ENCODE assay signal across 26 cellular contexts in the genomic region with DNA sequence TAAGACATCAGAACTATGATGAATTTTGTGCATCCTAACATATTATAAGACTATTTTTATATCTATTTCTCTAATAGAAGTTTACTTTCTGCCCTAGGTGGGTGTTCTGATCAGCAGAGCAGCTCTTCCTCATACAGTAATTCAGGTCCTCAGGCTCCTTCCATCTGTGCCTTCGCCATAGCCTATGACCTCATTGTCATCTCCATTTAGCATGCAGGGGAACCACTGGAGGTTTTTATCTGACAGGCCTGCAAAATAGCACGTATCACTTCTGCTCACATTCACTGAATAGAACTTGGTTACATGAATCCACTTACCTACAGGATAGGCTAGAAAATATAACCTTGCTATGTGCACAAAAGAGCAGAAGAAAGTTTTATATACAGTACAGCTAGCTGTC.
"Had no signal": no experiment of that assay in that cellular context is flagged by ENCODE, and none has a peak within 500 bp of the region (broad histone marks: within the 10 kb centered on the region; RNA-seq: fewer than 3 reads in every experiment).

No MANE protein-coding gene starts in this region.

- H3K4me1 Mint-ChIP-seq: activated CD4-positive, alpha-beta T cell treated with anti-CD3 and anti-CD28 coated beads, Interleukin-2, amount 10 ng/mL, durations not matched to agents 7 days and 5 days; activated CD8-positive, alpha-beta memory T cell treated with anti-CD3 and anti-CD28 coated beads, Interleukin-2, amount 10 ng/mL, durations not matched to agents 7 days and 5 days; activated naive CD4-positive, alpha-beta T cell treated with anti-CD3 and anti-CD28 coated beads, Interleukin-2, amount 50 U/mL, for 24 hours had no signal

- H3K4me1 ChIP-seq: body of pancreas, heart right ventricle, testis, uterus had no signal

- H3K9me3 Mint-ChIP-seq: activated CD4-positive, alpha-beta T cell treated with anti-CD3 and anti-CD28 coated beads, Interleukin-2, amount 10 ng/mL, durations not matched to agents 7 days and 5 days; activated CD8-positive, alpha-beta T cell treated with anti-CD3 and anti-CD28 coated beads for 36 hours; activated naive CD4-positive, alpha-beta T cell treated with anti-CD3 and anti-CD28 coated beads, Interleukin-2, amount 50 U/mL, for 24 hours; activated T-helper 1 cell treated with anti-CD3 and anti-CD28 coated beads, Interleukin-12 subunit alpha, Interleukin-12 subunit beta, Interleukin-2, Interleukin-4 antibody, amounts not matched to agents 30 ng/mL and 10 ng/mL and 1 ng/mL, durations not matched to agents 14 hours and 24 hours and 36 hours had no signal

- DNase-seq: activated CD4-positive, alpha-beta T cell treated with anti-CD3 and anti-CD28 coated beads, Interleukin-2, amount 10 ng/mL, durations not matched to agents 7 days and 5 days; activated CD4-positive, CD25-positive, alpha-beta regulatory T cell treated with anti-CD3 and anti-CD28 coated beads, Interleukin-2, amount 50 U/mL, for 72 hours; activated CD8-positive, alpha-beta memory T cell treated with anti-CD3 and anti-CD28 coated beads, Interleukin-2, amount 10 ng/mL, durations not matched to agents 7 days and 5 days; activated CD8-positive, alpha-beta T cell treated with anti-CD3 and anti-CD28 coated beads for 36 hours; activated gamma-delta T cell; activated T-cell treated with anti-CD3 and anti-CD28 coated beads for 4 hours; anterior cingulate cortex; body of pancreas; erythroblast; foreskin fibroblast; heart right ventricle; islet precursor cell; left cardiac atrium; retina; stimulated activated CD4-positive, alpha-beta T cell treated with anti-CD3 and anti-CD28 coated beads, Interleukin-2, amount 100 ng/mL, for 48 hours; stimulated activated CD8-positive, alpha-beta memory T cell treated with anti-CD3 and anti-CD28 coated beads, Interleukin-4, amount 100 ng/mL, for 48 hours; stimulated activated naive CD4-positive, alpha-beta T cell; testis; uterus; WERI-Rb-1 had no signal

- H3K27me3 ChIP-seq: body of pancreas, cardiac muscle cell, testis, uterus had no signal

- H3K27ac ChIP-seq: body of pancreas, cardiac muscle cell, heart right ventricle, testis, uterus, WERI-Rb-1 had no signal

- H3K36me3 Mint-ChIP-seq: activated CD8-positive, alpha-beta memory T cell treated with anti-CD3 and anti-CD28 coated beads, Interleukin-2, amount 10 ng/mL, durations not matched to agents 7 days and 5 days; activated naive CD4-positive, alpha-beta T cell treated with anti-CD3 and anti-CD28 coated beads, Interleukin-2, amount 50 U/mL, for 24 hours; natural killer cell treated with Interleukin-12 subunit alpha and Interleukin-12 subunit beta and Interleukin-15 and Interleukin-18, amount 100 ng/mL, for 72 hours had no signal

- H3K27ac Mint-ChIP-seq: activated CD4-positive, alpha-beta T cell treated with anti-CD3 and anti-CD28 coated beads, Interleukin-2, amount 10 ng/mL, durations not matched to agents 7 days and 5 days; activated CD8-positive, alpha-beta memory T cell treated with anti-CD3 and anti-CD28 coated beads, Interleukin-2, amount 10 ng/mL, durations not matched to agents 7 days and 5 days; activated CD8-positive, alpha-beta T cell treated with anti-CD3 and anti-CD28 coated beads for 36 hours; activated naive CD4-positive, alpha-beta T cell treated with anti-CD3 and anti-CD28 coated beads, Interleukin-2, amount 50 U/mL, for 24 hours; activated T-helper 1 cell treated with anti-CD3 and anti-CD28 coated beads, Interleukin-12 subunit alpha, Interleukin-12 subunit beta, Interleukin-2, Interleukin-4 antibody, amounts not matched to agents 30 ng/mL and 10 ng/mL and 1 ng/mL, durations not matched to agents 14 hours and 24 hours and 36 hours; natural killer cell treated with Interleukin-12 subunit alpha and Interleukin-12 subunit beta and Interleukin-15 and Interleukin-18, amount 100 ng/mL, for 72 hours; progenitor cell of endocrine pancreas had no signal

- ATAC-seq: activated CD8-positive, alpha-beta memory T cell treated with anti-CD3 and anti-CD28 coated beads, Interleukin-2, amount 10 ng/mL, durations not matched to agents 7 days and 5 days; activated CD8-positive, alpha-beta T cell treated with anti-CD3 and anti-CD28 coated beads for 36 hours; body of pancreas; heart right ventricle; left cardiac atrium; natural killer cell treated with Interleukin-12 subunit alpha and Interleukin-12 subunit beta and Interleukin-15 and Interleukin-18, amount 100 ng/mL, for 72 hours had no signal

- FAIRE-seq: endometrium had no signal

- H3K9me3 ChIP-seq: body of pancreas, heart right ventricle, testis, uterus had no signal

- H3K4me3 ChIP-seq: body of pancreas, cardiac muscle cell, heart right ventricle, testis, uterus had no signal

- H3K36me3 ChIP-seq: cardiac muscle cell, heart right ventricle, uterus, WERI-Rb-1 had no signal

- H3K4me3 Mint-ChIP-seq: activated CD4-positive, alpha-beta T cell treated with anti-CD3 and anti-CD28 coated beads, Interleukin-2, amount 10 ng/mL, durations not matched to agents 7 days and 5 days; activated CD8-positive, alpha-beta memory T cell treated with anti-CD3 and anti-CD28 coated beads, Interleukin-2, amount 10 ng/mL, durations not matched to agents 7 days and 5 days; activated CD8-positive, alpha-beta T cell treated with anti-CD3 and anti-CD28 coated beads for 36 hours; activated naive CD4-positive, alpha-beta T cell treated with anti-CD3 and anti-CD28 coated beads, Interleukin-2, amount 50 U/mL, for 24 hours; activated T-helper 1 cell treated with anti-CD3 and anti-CD28 coated beads, Interleukin-12 subunit alpha, Interleukin-12 subunit beta, Interleukin-2, Interleukin-4 antibody, amounts not matched to agents 30 ng/mL and 10 ng/mL and 1 ng/mL, durations not matched to agents 14 hours and 24 hours and 36 hours; natural killer cell treated with Interleukin-12 subunit alpha and Interleukin-12 subunit beta and Interleukin-15 and Interleukin-18, amount 100 ng/mL, for 72 hours had no signal
